In genomic region chr22:22955866-22956535, GRCh38 we compare ENCODE assay signal across 1 cellular context.
TF ChIP-seq lines count a peak whose summit lies in the region.

No MANE protein-coding gene starts in this region.

TF ChIP-seq in K562, 482 proteins besides CTCF, POLR2A, EP300 and RAD21 (continued from another document):
- no peak for TF ChIP-seq ETS1 (conservative IDR thresholded peaks at IDR 0.05; ENCODE audit: control insufficient read depth, low read depth, low read length)
